Comparison of ENCODE assay signal across 19 cellular contexts in genomic region chr2:57333221-57333620, GRCh38.
A peak's percentile ranks its signal among the peaks of the same experiment; 100 is the strongest.
DNase-seq lines count a peak whose midpoint lies in the region; ATAC-seq, FAIRE-seq and TF ChIP-seq lines count a peak whose summit lies in the region.
"Had no signal": no experiment of that assay in that cellular context is flagged by ENCODE, and none has a peak within 500 bp of the region (broad histone marks: within the 10 kb centered on the region; RNA-seq: fewer than 3 reads in every experiment).

No MANE protein-coding gene starts in this region.

- H3K9ac ChIP-seq in SK-N-SH (no peak overlapping the region), mesenchymal stem cell (ENCODE audit: low read length) (no peak overlapping the region)

- no peak overlapping the region for H3K4ac ChIP-seq in mesenchymal stem cell (ENCODE audit: low read depth in 1 of 2, low read length in 2 of 2)

- H2BK5ac ChIP-seq in mesenchymal stem cell (ENCODE audit: low read depth, low read length, poor library complexity, severe bottlenecking): no peak overlapping the region

- no peaks in the 10 kb centered on the region for H4K20me1 ChIP-seq in SK-N-SH (ENCODE audit: insufficient read depth)

- WGBS in SK-N-SH (ENCODE audit: low lambda C conversion rate): 35% methylated on average over 1 of the region's 1 CpG
- 93% methylated on average over 1 of the region's 1 CpG for WGBS in mesenchymal stem cell

- ATAC-seq in SK-N-SH treated with all-trans-retinoic acid at 6 μM for 48 hours (no peak), GM21717 (IDR thresholded peaks at IDR 0.05; ENCODE audit: unreplicated experiment) (no peak)
- ATAC-seq: T-cell had no signal

- H2AFZ ChIP-seq in SK-N-SH (ENCODE audit: low read depth) (peak overlapping the region; percentile 27; the same call in 1 of the 2 replicates), mesenchymal stem cell (ENCODE audit: low read depth, low read length) (no peak overlapping the region)

- H3K27me3 ChIP-seq in SK-N-SH (ENCODE audit: insufficient read depth): no peaks in the 10 kb centered on the region
- H3K27me3 ChIP-seq in mesenchymal stem cell (ENCODE audit: control insufficient read depth in 1 of 2, insufficient read depth in 1 of 2, low read length in 2 of 2): no peaks in the 10 kb centered on the region

- H3K79me2 ChIP-seq in SK-N-SH (ENCODE audit: insufficient read depth): no peaks in the 10 kb centered on the region

- no peak overlapping the region for H4K91ac ChIP-seq in mesenchymal stem cell (ENCODE audit: low read length)

- no peak for DNase-seq in SK-N-SH
- peak; percentile 4 for DNase-seq in mesenchymal stem cell
- DNase-seq in NCI-H82 (lab: John Stamatoyannopoulos, UW): no peak
- no peak for DNase-seq in kidney glomerular epithelial cell (lab: John Stamatoyannopoulos, UW)
- DNase-seq: NCI-H1105, NCI-H1694, NCI-H2081, NCI-H2171, NCI-H345, NCI-H524, OCI-M1, Right ventricle myocardium superior, T-cell had no signal

- no peak overlapping the region for H3K27ac ChIP-seq in SK-N-SH (ENCODE audit: low read depth in 2 of 2, low read length in 1 of 2)
- H3K27ac ChIP-seq in mesenchymal stem cell (ENCODE audit: low read length, poor library complexity, severe bottlenecking): no peak overlapping the region
- H3K27ac ChIP-seq: SK-N-MC had no signal

- H2BK15ac ChIP-seq in mesenchymal stem cell (ENCODE audit: low read depth, poor library complexity, severe bottlenecking): no peak overlapping the region

- H3K4me3 ChIP-seq in SK-N-SH (ENCODE audit: low read depth in 2 of 2, low read length in 1 of 2) (no peak overlapping the region), mesenchymal stem cell (ENCODE audit: insufficient read depth in 1 of 2, low read depth in 1 of 2, low read length in 2 of 2) (no peak overlapping the region)
- H3K4me3 ChIP-seq: SK-N-MC had no signal

- peaks cover 8% of the 10 kb centered on the region for H3F3A ChIP-seq in SK-N-SH (replicated peaks; ENCODE audit: insufficient read depth)

- no peak overlapping the region for H3K23ac ChIP-seq in mesenchymal stem cell (ENCODE audit: low read length in 2 of 2)

- H3K9me3 ChIP-seq in SK-N-SH: no peaks in the 10 kb centered on the region
- H3K9me3 ChIP-seq in mesenchymal stem cell (ENCODE audit: control insufficient read depth, low read length): peaks cover 2% of the 10 kb centered on the region

- H3K18ac ChIP-seq in mesenchymal stem cell (ENCODE audit: low read depth in 1 of 2, low read length in 2 of 2): no peak overlapping the region

- H3K9me2 ChIP-seq in SK-N-SH: no peaks in the 10 kb centered on the region

- TF ChIP-seq CTCF in SK-N-SH (IDR thresholded peaks at IDR 0.05): no peak

- no peak overlapping the region for H3K4me2 ChIP-seq in SK-N-SH
- no peak overlapping the region for H3K4me2 ChIP-seq in mesenchymal stem cell (ENCODE audit: low read length, poor library complexity, severe bottlenecking)

- no peak overlapping the region for H2BK12ac ChIP-seq in mesenchymal stem cell (ENCODE audit: low read length in 2 of 2)

- H3K79me1 ChIP-seq in mesenchymal stem cell (replicated peaks; ENCODE audit: low read length, poor library complexity, severe bottlenecking): no peaks in the 10 kb centered on the region

- H3K14ac ChIP-seq in mesenchymal stem cell (ENCODE audit: low read length in 2 of 2): no peak overlapping the region

- no peak for TF ChIP-seq RAD21 in SK-N-SH (IDR thresholded peaks at IDR 0.05; ENCODE audit: low read length)

- H4K8ac ChIP-seq in mesenchymal stem cell (ENCODE audit: low read length): no peak overlapping the region

- POLR2A ChIA-PET in SK-N-SH (lab: Yijun Ruan, JAX): no interaction called here

- TF ChIP-seq EP300 in SK-N-SH (IDR thresholded peaks at IDR 0.05; ENCODE audit: borderline replicate concordance in 1 of 2, low read depth in 1 of 2, low read length in 1 of 2): no peak

- CTCF ChIA-PET in SK-N-SH (lab: Yijun Ruan, JAX): no interaction called here

- H3K36me3 ChIP-seq in SK-N-SH (replicated peaks in 1 of 2; ENCODE audit: control insufficient read depth in 1 of 2, insufficient read depth in 2 of 2, low read length in 1 of 2): no peaks in the 10 kb centered on the region
- H3K36me3 ChIP-seq in mesenchymal stem cell (ENCODE audit: control insufficient read depth in 1 of 2, insufficient read depth in 2 of 2, low read depth in 1 of 2, low read length in 2 of 2): no peaks in the 10 kb centered on the region

- no peak overlapping the region for H2BK120ac ChIP-seq in mesenchymal stem cell (ENCODE audit: low read depth, low read length)

- H3K4me1 ChIP-seq in SK-N-SH (ENCODE audit: control insufficient read depth in 1 of 2, insufficient read depth in 2 of 2, low read depth in 1 of 2, low read length in 1 of 2): no peaks in the 10 kb centered on the region; a peak in 1 of 4 replicates
- no peaks in the 10 kb centered on the region for H3K4me1 ChIP-seq in mesenchymal stem cell (ENCODE audit: control insufficient read depth, insufficient read depth, low read depth, low read length)

- no peak overlapping the region for H2AK5ac ChIP-seq in mesenchymal stem cell (ENCODE audit: low read length, severe bottlenecking)

- FAIRE-seq in G401.6 (lab: Jason Lieb, UNC) (peak; percentile 34), TTC549 (lab: Jason Lieb, UNC) (peak; percentile 66)
- FAIRE-seq: GM12892 had no signal

TF ChIP-seq in SK-N-SH, 30 proteins besides CTCF, POLR2A, EP300 and RAD21:
- TF ChIP-seq GATA2 (CRISPR knock-in tag; IDR thresholded peaks at IDR 0.05): no peak
- no peak for TF ChIP-seq YY1 (IDR thresholded peaks at IDR 0.05; ENCODE audit: low read depth)

TF ChIP-seq in SK-N-SH treated with all-trans-retinoic acid at 6 μM for 48 hours, 23 proteins besides CTCF, POLR2A, EP300 and RAD21:
- TF ChIP-seq CSRNP3 (CRISPR knock-in tag; IDR thresholded peaks at IDR 0.05) (no peak), CSDC2 (CRISPR knock-in tag; IDR thresholded peaks at IDR 0.05) (no peak), POU6F1 (CRISPR knock-in tag; IDR thresholded peaks at IDR 0.05; ENCODE audit: borderline replicate concordance, low read depth) (no peak), ZC3H10 (CRISPR knock-in tag; IDR thresholded peaks at IDR 0.05) (no peak), ESRRG (CRISPR knock-in tag; IDR thresholded peaks at IDR 0.05) (no peak), ISL1 (CRISPR knock-in tag; IDR thresholded peaks at IDR 0.05) (no peak), ZFP3 (CRISPR knock-in tag; IDR thresholded peaks at IDR 0.05) (no peak), CREB5 (CRISPR knock-in tag; IDR thresholded peaks at IDR 0.05; ENCODE audit: low read depth) (no peak), PPARA (CRISPR knock-in tag; IDR thresholded peaks at IDR 0.05; ENCODE audit: borderline replicate concordance) (no peak), GLIS3 (CRISPR knock-in tag; IDR thresholded peaks at IDR 0.05) (no peak)
